Comparison of ENCODE assay signal across 17 cellular contexts in the genomic region with DNA sequence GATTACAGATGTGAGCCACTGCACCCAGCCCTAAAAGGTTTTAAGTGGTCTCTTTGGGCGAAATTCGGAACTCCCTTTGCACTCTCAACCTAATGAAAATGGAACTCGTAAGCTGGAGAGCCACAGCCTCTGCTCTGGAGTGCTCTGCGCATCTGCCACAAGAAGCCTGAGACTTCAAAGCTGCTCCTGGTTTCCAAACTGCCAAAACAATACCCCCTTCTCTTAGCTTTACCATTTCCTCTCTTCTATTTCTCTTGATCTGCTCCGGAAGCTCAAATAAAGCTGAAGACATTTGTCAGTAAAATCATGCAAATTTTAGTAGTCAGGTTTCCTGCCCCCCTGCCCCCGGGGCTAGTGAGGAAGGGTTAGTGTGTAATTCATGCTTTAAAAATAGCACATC. TPM values are rescaled to one million over a fixed set of nuclear protein-coding genes. Genes with fewer than 3 reads are reported as not detected.
DNase-seq lines count a peak whose midpoint lies in the region; ATAC-seq and TF ChIP-seq lines count a peak whose summit lies in the region.
"Had no signal": no experiment of that assay in that cellular context is flagged by ENCODE, and none has a peak within 500 bp of the region (broad histone marks: within the 10 kb centered on the region; RNA-seq: fewer than 3 reads in every experiment).

No MANE protein-coding gene starts in this region.

- no peaks in the 10 kb centered on the region for H3F3A ChIP-seq in MM.1S (ENCODE audit: insufficient read depth, low read length)

- H3K27ac ChIP-seq in BLaER1 treated with 17β-estradiol and CSF1 and Interleukin-3, amounts not matched to agents 10 nM and 100 nM = peak overlapping the region; percentile 54 to 88 (median 75); a peak in 21 of 22 replicates
- peak overlapping the region; percentile 28; the same call in 1 of the 2 replicates for H3K27ac ChIP-seq in MM.1S (ENCODE audit: low read length)

- TF ChIP-seq CTCF in MM.1S (IDR thresholded peaks at IDR 0.05; ENCODE audit: low read length) = no peak
- TF ChIP-seq CTCF in foreskin fibroblast (IDR thresholded peaks at IDR 0.05; ENCODE audit: low read depth, low read length) = no peak

- peaks cover 53 to 96% (median 60%) of the 10 kb centered on the region in 10 experiments for H3K4me1 ChIP-seq in BLaER1 treated with 17β-estradiol and CSF1 and Interleukin-3, amounts not matched to agents 10 nM and 100 nM
- H3K4me1 ChIP-seq in MM.1S (ENCODE audit: low read length) = peaks cover 9% of the 10 kb centered on the region
- H3K4me1 ChIP-seq: BE2C had no signal

- no peaks in the 10 kb centered on the region for H4K20me1 ChIP-seq in BLaER1 treated with 17β-estradiol and CSF1 and Interleukin-3, amounts not matched to agents 10 nM and 100 nM
- no peaks in the 10 kb centered on the region for H4K20me1 ChIP-seq in MM.1S (ENCODE audit: insufficient read depth, low read length)

- no peaks in the 10 kb centered on the region for H3K79me2 ChIP-seq in MM.1S (ENCODE audit: low read length)

- no peaks in the 10 kb centered on the region for H3K36me3 ChIP-seq in BLaER1 treated with 17β-estradiol and CSF1 and Interleukin-3, amounts not matched to agents 10 nM and 100 nM
- no peaks in the 10 kb centered on the region for H3K36me3 ChIP-seq in MM.1S (replicated peaks; ENCODE audit: insufficient read depth, low read length)
- H3K36me3 ChIP-seq: BE2C had no signal

- H3K9ac ChIP-seq in BLaER1 treated with 17β-estradiol and CSF1 and Interleukin-3, amounts not matched to agents 10 nM and 100 nM = peak overlapping the region in 10 of 11 experiments; percentile 34 to 64 (median 53); a peak in 19 of 22 replicates
- no peak overlapping the region for H3K9ac ChIP-seq in MM.1S (ENCODE audit: low read length)

- DNase-seq in Jurkat, Clone E6-1 (ENCODE audit: low read depth, low spot score) = peak; percentile 83
- DNase-seq in MM.1S (peak; percentile 80), dermis blood vessel endothelial cell (peak; percentile 13), foreskin fibroblast (no peak), NCI-H1694 (lab: John Stamatoyannopoulos, UW) (no peak)
- DNase-seq: BE2C, Calu3, DMS 273 treated with DMSO at 0.1 percent for 48 hours, GOT3, H9 had no signal

- H3K4me3 ChIP-seq in BLaER1 treated with 17β-estradiol and CSF1 and Interleukin-3, amounts not matched to agents 10 nM and 100 nM = peak overlapping the region in 7 of 10 experiments; percentile 2 to 36 (median 16); a peak in 9 of 20 replicates
- H3K4me3 ChIP-seq in Jurkat, Clone E6-1 (ENCODE audit: low read length) = no peak overlapping the region
- no peak overlapping the region for H3K4me3 ChIP-seq in MM.1S (ENCODE audit: low read length)
- H3K4me3 ChIP-seq in foreskin fibroblast (ENCODE audit: low read depth in 1 of 2, low read length in 2 of 2) = no peak overlapping the region
- H3K4me3 ChIP-seq: GM12878 had no signal

- H3K4me2 ChIP-seq in BLaER1 treated with 17β-estradiol and CSF1 and Interleukin-3, amounts not matched to agents 10 nM and 100 nM = peak overlapping the region; percentile 45 to 80 (median 72)
- H3K4me2 ChIP-seq in MM.1S (ENCODE audit: low read depth, low read length) = 0 out of 2 replicates have a peak overlapping the region, but pooled peaks have one; percentile 0

- H3K9me3 ChIP-seq in BLaER1 treated with 17β-estradiol and CSF1 and Interleukin-3, amounts not matched to agents 10 nM and 100 nM (replicated peaks in 1 of 11) = peaks cover 0 to 31% (median 16%) of the 10 kb centered on the region in 11 experiments; a peak in 13 of 22 replicates
- H3K9me3 ChIP-seq in MM.1S (replicated peaks; ENCODE audit: insufficient read depth, low read length) = no peaks in the 10 kb centered on the region
- H3K9me3 ChIP-seq: BE2C had no signal

- H2AFZ ChIP-seq in MM.1S (ENCODE audit: low read length) = peak overlapping the region; percentile 52; the same call in 1 of the 2 replicates

- no peaks in the 10 kb centered on the region for H3K27me3 ChIP-seq in BLaER1 treated with 17β-estradiol and CSF1 and Interleukin-3, amounts not matched to agents 10 nM and 100 nM
- H3K27me3 ChIP-seq in MM.1S (replicated peaks; ENCODE audit: insufficient read depth, low read length) = no peaks in the 10 kb centered on the region
- H3K27me3 ChIP-seq: BE2C had no signal

- ATAC-seq in HG02973 (IDR thresholded peaks at IDR 0.05; ENCODE audit: unreplicated experiment) = no peak
- ATAC-seq in GM18511 (IDR thresholded peaks at IDR 0.05; ENCODE audit: unreplicated experiment) = no peak
- ATAC-seq: GM12878 had no signal

- H3K9me2 ChIP-seq in MM.1S (replicated peaks; ENCODE audit: insufficient read depth, low read length) = no peaks in the 10 kb centered on the region

RNA-seq across cellular contexts. Expression of a gene that starts 45.5 kb away (rescaled TPM):
- not detected for polyA plus RNA-seq in Jurkat, Clone E6-1 (2012; ENCODE audit: insufficient read depth, insufficient read length)
- not detected in 2 replicates for total RNA-seq in dermis blood vessel endothelial cell
- total RNA-seq: Calu3, G401, GM12878, H9 had no signal
- polyA plus RNA-seq: AG04450, GM12878, IgD-negative memory B cell had no signal

Comparison
In these comparisons a context has a peak if more than half of its experiments do, and no peak if none do; other contexts are left out.
1. H3K4me3 ChIP-seq: peak in BLaER1 treated with 17β-estradiol and CSF1 and Interleukin-3, amounts not matched to agents 10 nM and 100 nM (7 of 10); none in Jurkat, Clone E6-1 (single experiment), MM.1S (single experiment) and foreskin fibroblast (0 of 2).
2. DNase-seq: peak in Jurkat, Clone E6-1 (single experiment), MM.1S (single experiment) and dermis blood vessel endothelial cell (single experiment); none in foreskin fibroblast (0 of 2) and NCI-H1694 (single experiment).